30 cellular contexts compared by ENCODE assay signal in genomic region chr14:31339743-31340142, GRCh38.
"Had no signal": no experiment of that assay in that cellular context is flagged by ENCODE, and none has a peak within 500 bp of the region (broad histone marks: within the 10 kb centered on the region; RNA-seq: fewer than 3 reads in every experiment).

No MANE protein-coding gene starts in this region.

- H3K4me1 ChIP-seq: breast epithelium, Peyer's patch, SJCRH30 had no signal

- DNase-seq: activated CD4-positive, alpha-beta memory T cell treated with anti-CD3 and anti-CD28 coated beads, Interleukin-2, amount 10 ng/mL, durations not matched to agents 7 days and 5 days; activated CD4-positive, alpha-beta T cell treated with anti-CD3 and anti-CD28 coated beads for 36 hours; activated CD4-positive, alpha-beta T cell treated with anti-CD3 and anti-CD28 coated beads, Interleukin-2, amount 50 U/mL, for 1 hour; activated naive CD4-positive, alpha-beta T cell treated with anti-CD3 and anti-CD28 coated beads, Interleukin-2, amount 50 U/mL, for 16 hours; activated naive CD8-positive, alpha-beta T cell treated with anti-CD3 and anti-CD28 coated beads, Interleukin-2, amount 10 ng/mL, durations not matched to agents 7 days and 5 days; activated T-cell treated with anti-CD3 and anti-CD28 coated beads for 4 hours; adrenal gland; aorta; caudate nucleus; MG63; MV-4-11; NCI-H1092 treated with DMSO at 0.1 percent for 48 hours; NCI-H1417 treated with DMSO at 0.1 percent for 48 hours; NCI-H1694; NCI-H2029; NCI-H2107; NCI-H2171 treated with DMSO at 0.1 percent for 48 hours; NCI-H226; NCI-H526; NCI-H82; NK-92 treated with Interleukin-12 subunit alpha and Interleukin-12 subunit beta, amount 100 ng/mL, for 24 hours; OCI-M1; Peyer's patch; Right ventricle myocardium superior; SJCRH30; SK-N-SH; T-helper 1 cell; WERI-Rb-1 had no signal

- H3K27ac ChIP-seq: adrenal gland, breast epithelium, Peyer's patch, RWPE1, SJCRH30, WERI-Rb-1 had no signal

- H3K9ac ChIP-seq: SK-N-SH had no signal

- H3K4me3 ChIP-seq: adrenal gland, breast epithelium, MG63, Peyer's patch, SJCRH30 had no signal

- H3K36me3 ChIP-seq: breast epithelium, SJCRH30, WERI-Rb-1 had no signal

- H3K9me3 ChIP-seq: adrenal gland, breast epithelium, MG63, Peyer's patch, SJCRH30, SK-N-SH had no signal

- H3K27me3 ChIP-seq: adrenal gland, breast epithelium, MG63, Peyer's patch, SJCRH30 had no signal

- ATAC-seq: activated CD4-positive, alpha-beta T cell treated with anti-CD3 and anti-CD28 coated beads for 36 hours had no signal
